ENCODE assay signal across 8 cellular contexts in the genomic region with DNA sequence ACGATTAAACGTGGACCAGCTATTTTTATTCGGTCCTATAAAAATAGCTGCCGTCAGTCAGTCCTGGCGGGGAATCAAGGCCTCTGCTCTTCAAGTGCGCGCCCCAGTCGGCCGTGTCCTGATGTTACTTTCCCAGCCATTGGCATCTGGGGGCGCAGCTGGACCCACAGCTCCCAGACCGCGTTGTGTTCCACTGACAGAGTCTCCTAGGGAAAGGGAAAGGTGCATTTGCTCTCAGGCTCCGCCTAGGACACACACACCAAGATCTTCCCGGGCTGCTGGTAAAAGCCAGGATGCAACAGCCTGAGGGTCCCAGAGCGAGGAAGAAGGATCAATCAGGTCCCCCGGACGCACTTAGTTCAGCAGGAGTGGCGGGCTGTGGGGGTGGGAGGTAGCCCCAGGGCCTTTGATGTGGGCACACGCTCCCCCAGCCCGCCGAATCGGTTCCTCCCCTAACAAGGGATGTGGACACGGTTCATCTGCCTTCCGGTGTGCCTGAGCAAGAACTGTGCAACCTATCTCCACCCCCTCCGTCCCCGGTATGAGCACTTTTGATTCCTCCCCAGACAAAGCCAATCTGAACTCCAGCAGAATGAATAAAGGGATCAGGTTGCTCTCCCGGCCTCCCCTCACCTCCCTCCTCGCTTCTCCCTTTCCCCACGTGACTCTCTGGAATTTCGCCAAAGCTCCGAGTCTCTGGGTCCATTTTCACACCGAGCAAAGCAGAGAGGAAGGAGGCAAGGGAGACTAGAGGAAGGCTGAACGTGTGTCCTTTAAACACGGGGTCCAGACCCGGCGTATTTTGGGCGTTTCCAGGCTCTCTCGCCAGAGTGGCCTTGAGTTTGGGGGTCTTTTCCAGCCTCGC. TPM values are rescaled to one million over a fixed set of nuclear protein-coding genes. Genes with fewer than 3 reads are reported as not detected.
DNase-seq lines count a peak whose midpoint lies in the region; ATAC-seq and TF ChIP-seq lines count a peak whose summit lies in the region.

No MANE protein-coding gene starts in this region.

- H3K4me1 ChIP-seq in HEK293 (ENCODE audit: control insufficient read depth, insufficient read depth, low read length), result no peaks in the 10 kb centered on the region
- peaks cover 29% of the 10 kb centered on the region for H3K4me1 ChIP-seq in effector memory CD4-positive, alpha-beta T cell (ENCODE audit: control insufficient read depth, insufficient read depth, low read length, poor library complexity, severe bottlenecking)
- H3K4me1 ChIP-seq in lower lobe of right lung, result peaks cover 22% of the 10 kb centered on the region
- peaks cover 22% of the 10 kb centered on the region for H3K4me1 ChIP-seq in stomach smooth muscle (ENCODE audit: control insufficient read depth, insufficient read depth, low read length)

- H3K27ac ChIP-seq in HEK293 (ENCODE audit: extremely low read depth, low read depth, low read length) (peak overlapping the region; percentile 86), lower lobe of right lung (no peak overlapping the region), stomach smooth muscle (ENCODE audit: low read length) (no peak overlapping the region)
- H3K27ac ChIP-seq in effector memory CD4-positive, alpha-beta T cell (ENCODE audit: insufficient read depth, low read length, poor library complexity, severe bottlenecking), result no peak overlapping the region

- H3K27me3 ChIP-seq in effector memory CD4-positive, alpha-beta T cell (replicated peaks; ENCODE audit: control insufficient read depth, insufficient read depth, low read length, poor library complexity, severe bottlenecking), result peaks cover 26% of the 10 kb centered on the region
- H3K27me3 ChIP-seq in lower lobe of right lung (ENCODE audit: low read depth), result peaks cover 27% of the 10 kb centered on the region
- no peaks in the 10 kb centered on the region for H3K27me3 ChIP-seq in stomach smooth muscle (ENCODE audit: control insufficient read depth in 1 of 2, insufficient read depth in 2 of 2, low read length in 2 of 2)

- intact Hi-C loops in lower lobe of right lung (cut with DNase I), result no loop called here

- H3K9me3 Mint-ChIP-seq in T-helper 1 cell treated with Interleukin-12 subunit alpha and Interleukin-12 subunit beta and Interleukin-4 antibody, amounts not matched to agents 30 μg/mL and 1 μg/mL, for 36 hours, result no peaks in the 10 kb centered on the region

- POLR2A ChIA-PET in HEK293 (lab: Yijun Ruan, JAX), result interaction anchor here (0.7 to 2.4 kb wide), 7 partner anchors 9 to 606 kb away, joined by 3 to 9 read pairs (median 3); no protein-coding TSS in a partner anchor

- H3K9me3 ChIP-seq in HEK293 (ENCODE audit: control insufficient read depth, insufficient read depth, low read depth, low read length), result no peaks in the 10 kb centered on the region
- no peaks in the 10 kb centered on the region for H3K9me3 ChIP-seq in effector memory CD4-positive, alpha-beta T cell (ENCODE audit: control insufficient read depth, low read length)
- no peaks in the 10 kb centered on the region for H3K9me3 ChIP-seq in lower lobe of right lung
- no peaks in the 10 kb centered on the region for H3K9me3 ChIP-seq in stomach smooth muscle (ENCODE audit: control insufficient read depth in 2 of 2, low read length in 2 of 2)

- peak overlapping the region; percentile 36 to 46 for H3K9ac ChIP-seq in stomach smooth muscle (ENCODE audit: low read length in 2 of 2)

- peak; percentile 62 to 65 for ATAC-seq in lower lobe of right lung

- H3K4me3 ChIP-seq in HEK293 (ENCODE audit: low read depth, low read length), result peak overlapping the region; percentile 71
- peak overlapping the region; percentile 48 for H3K4me3 ChIP-seq in effector memory CD4-positive, alpha-beta T cell (ENCODE audit: insufficient read depth, low read depth, low read length, poor library complexity, severe bottlenecking)
- H3K4me3 ChIP-seq in lower lobe of right lung, result peak overlapping the region; percentile 61
- peak overlapping the region; percentile 83 to 90 for H3K4me3 ChIP-seq in stomach smooth muscle (ENCODE audit: low read length in 2 of 2)

- peak overlapping the region; percentile 89 for H3K4me3 Mint-ChIP-seq in T-helper 1 cell treated with Interleukin-12 subunit alpha and Interleukin-12 subunit beta and Interleukin-4 antibody, amounts not matched to agents 30 μg/mL and 1 μg/mL, for 36 hours

- peaks cover 74% of the 10 kb centered on the region for H3K27me3 Mint-ChIP-seq in T-helper 1 cell treated with Interleukin-12 subunit alpha and Interleukin-12 subunit beta and Interleukin-4 antibody, amounts not matched to agents 30 μg/mL and 1 μg/mL, for 36 hours (ENCODE audit: low read depth)

- DNase-seq in SIG-M5 treated with dmso at 0.1 percent for 504 hours (lab: John Stamatoyannopoulos, UW; ENCODE audit: unreplicated experiment) (peak; percentile 43), SIG-M5 (lab: John Stamatoyannopoulos, UW) (no peak), NCI-H1105 (lab: John Stamatoyannopoulos, UW) (peak; percentile 96), lower lobe of right lung (peak; percentile 63)
- DNase-seq in effector memory CD4-positive, alpha-beta T cell, result no peak

- H3K4me1 Mint-ChIP-seq in T-helper 1 cell treated with Interleukin-12 subunit alpha and Interleukin-12 subunit beta and Interleukin-4 antibody, amounts not matched to agents 30 μg/mL and 1 μg/mL, for 36 hours (ENCODE audit: low read depth), result peaks cover 25% of the 10 kb centered on the region

- H3K27ac Mint-ChIP-seq in T-helper 1 cell treated with Interleukin-12 subunit alpha and Interleukin-12 subunit beta and Interleukin-4 antibody, amounts not matched to agents 30 μg/mL and 1 μg/mL, for 36 hours, result no peak overlapping the region

- TF ChIP-seq CTCF in HEK293 (tag by site-specific recombination; IDR thresholded peaks at IDR 0.05), result peak; percentile 54; the same call in 1 of the 2 replicates
- TF ChIP-seq CTCF in lower lobe of right lung (IDR thresholded peaks at IDR 0.05), result no peak

- CTCF ChIA-PET in HEK293 (lab: Yijun Ruan, JAX), result interaction anchor here (0.6 to 1.6 kb wide), 5 partner anchors 16 to 1000 kb away, joined by 3 to 7 read pairs (median 4); no protein-coding TSS in a partner anchor

- H3K36me3 ChIP-seq in HEK293 (ENCODE audit: control insufficient read depth in 2 of 2, insufficient read depth in 1 of 2, low read length in 2 of 2) (no peaks in the 10 kb centered on the region), lower lobe of right lung (no peaks in the 10 kb centered on the region), stomach smooth muscle (ENCODE audit: control insufficient read depth in 2 of 2, insufficient read depth in 2 of 2, low read length in 2 of 2) (no peaks in the 10 kb centered on the region)
- H3K36me3 ChIP-seq in effector memory CD4-positive, alpha-beta T cell (ENCODE audit: control insufficient read depth, insufficient read depth, low read length), result no peaks in the 10 kb centered on the region

- no peaks in the 10 kb centered on the region for H3K36me3 Mint-ChIP-seq in T-helper 1 cell treated with Interleukin-12 subunit alpha and Interleukin-12 subunit beta and Interleukin-4 antibody, amounts not matched to agents 30 μg/mL and 1 μg/mL, for 36 hours (ENCODE audit: low read depth)

TF ChIP-seq in HEK293, 187 proteins besides CTCF, POLR2A, EP300 and RAD21 (continues in another document):
- TF ChIP-seq ZNF175 (tag by site-specific recombination; IDR thresholded peaks at IDR 0.05) (no peak), GLIS2 (tag by site-specific recombination; IDR thresholded peaks at IDR 0.05) (peak; percentile 66), WT1 (tag by site-specific recombination; IDR thresholded peaks at IDR 0.05) (peak; percentile 97), ZNF561 (tag by site-specific recombination; IDR thresholded peaks at IDR 0.05; ENCODE audit: borderline replicate concordance) (peak; percentile 27; the same call in 1 of the 2 replicates), ZBTB7A (tag by site-specific recombination; IDR thresholded peaks at IDR 0.05; ENCODE audit: low read depth) (no peak), KLF7 (tag by site-specific recombination; IDR thresholded peaks at IDR 0.05; ENCODE audit: borderline replicate concordance) (no peak; the same call in 1 of the 2 replicates), ZNF558 (tag by site-specific recombination; IDR thresholded peaks at IDR 0.05) (no peak), ZNF433 (tag by site-specific recombination; IDR thresholded peaks at IDR 0.05; ENCODE audit: low read depth) (no peak), ZNF560 (tag by site-specific recombination; IDR thresholded peaks at IDR 0.05; ENCODE audit: borderline replicate concordance) (no peak), IKZF3 (tag by site-specific recombination; IDR thresholded peaks at IDR 0.05) (peak; percentile 84), ZNF701 (tag by site-specific recombination; IDR thresholded peaks at IDR 0.05) (no peak), TCF7L2 (IDR thresholded peaks at IDR 0.05; ENCODE audit: borderline replicate concordance, low read depth, low read length) (peak; percentile 77; the same call in 1 of the 2 replicates), ZNF146 (tag by site-specific recombination; IDR thresholded peaks at IDR 0.05) (no peak), ZNF214 (tag by site-specific recombination; IDR thresholded peaks at IDR 0.05; ENCODE audit: borderline replicate concordance) (no peak)
- TF ChIP-seq, protein P1, sequence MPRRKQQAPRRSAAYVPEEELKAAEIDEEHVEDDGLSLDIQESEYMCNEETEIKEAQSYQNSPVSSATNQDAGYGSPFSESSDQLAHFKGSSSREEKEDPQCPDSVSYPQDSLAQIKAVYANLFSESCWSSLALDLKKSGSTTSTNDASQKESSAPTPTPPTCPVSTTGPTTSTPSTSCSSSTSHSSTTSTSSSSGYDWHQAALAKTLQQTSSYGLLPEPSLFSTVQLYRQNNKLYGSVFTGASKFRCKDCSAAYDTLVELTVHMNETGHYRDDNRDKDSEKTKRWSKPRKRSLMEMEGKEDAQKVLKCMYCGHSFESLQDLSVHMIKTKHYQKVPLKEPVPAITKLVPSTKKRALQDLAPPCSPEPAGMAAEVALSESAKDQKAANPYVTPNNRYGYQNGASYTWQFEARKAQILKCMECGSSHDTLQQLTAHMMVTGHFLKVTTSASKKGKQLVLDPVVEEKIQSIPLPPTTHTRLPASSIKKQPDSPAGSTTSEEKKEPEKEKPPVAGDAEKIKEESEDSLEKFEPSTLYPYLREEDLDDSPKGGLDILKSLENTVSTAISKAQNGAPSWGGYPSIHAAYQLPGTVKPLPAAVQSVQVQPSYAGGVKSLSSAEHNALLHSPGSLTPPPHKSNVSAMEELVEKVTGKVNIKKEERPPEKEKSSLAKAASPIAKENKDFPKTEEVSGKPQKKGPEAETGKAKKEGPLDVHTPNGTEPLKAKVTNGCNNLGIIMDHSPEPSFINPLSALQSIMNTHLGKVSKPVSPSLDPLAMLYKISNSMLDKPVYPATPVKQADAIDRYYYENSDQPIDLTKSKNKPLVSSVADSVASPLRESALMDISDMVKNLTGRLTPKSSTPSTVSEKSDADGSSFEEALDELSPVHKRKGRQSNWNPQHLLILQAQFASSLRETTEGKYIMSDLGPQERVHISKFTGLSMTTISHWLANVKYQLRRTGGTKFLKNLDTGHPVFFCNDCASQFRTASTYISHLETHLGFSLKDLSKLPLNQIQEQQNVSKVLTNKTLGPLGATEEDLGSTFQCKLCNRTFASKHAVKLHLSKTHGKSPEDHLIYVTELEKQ (tag by site-specific recombination; IDR thresholded peaks at IDR 0.05; ENCODE audit: borderline replicate concordance), result no peak

RNA-seq across cellular contexts. Expression of gene FRAS1, which starts 0.6 kb away (rescaled TPM):
- total RNA-seq in lower lobe of right lung, result 9.2 TPM

Comparison
In these comparisons a context has a peak if more than half of its experiments do, and no peak if none do; other contexts are left out.
1. DNase-seq: peak in SIG-M5 treated with dmso at 0.1 percent for 504 hours (single experiment), NCI-H1105 (single experiment) and lower lobe of right lung (single experiment); none in SIG-M5 (single experiment) and effector memory CD4-positive, alpha-beta T cell (0 of 3).
2. Peak in every context shown above with its lines, with median percentiles within 50 percentile points of each other: H3K4me3 ChIP-seq.